Comparison of ENCODE assay signal across 1 cellular context in the genomic region with DNA sequence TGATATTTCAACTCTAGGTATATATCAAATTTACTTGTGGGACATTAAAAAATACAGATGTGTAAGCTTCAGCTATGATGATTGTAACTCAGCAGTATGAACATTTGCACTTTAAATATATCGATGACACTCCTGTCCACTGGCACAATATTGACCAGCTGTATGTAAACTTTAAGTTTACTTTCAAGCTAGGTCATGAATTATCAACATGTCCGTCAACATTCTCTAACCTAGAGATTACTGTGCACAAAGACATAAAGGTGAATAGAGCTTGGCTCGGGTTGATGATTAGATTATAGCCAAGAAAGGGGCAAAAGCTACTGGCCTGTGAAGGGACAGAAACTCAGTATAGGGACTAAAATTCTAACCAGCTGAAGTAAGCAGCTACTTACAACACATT.
A peak's percentile ranks its signal among the peaks of the same experiment; 100 is the strongest.
TF ChIP-seq lines count a peak whose summit lies in the region.

No MANE protein-coding gene starts in this region.

TF ChIP-seq in HepG2, 621 proteins besides CTCF, POLR2A, EP300 and RAD21 (continued from another document):
- TF ChIP-seq FOXP4 (CRISPR knock-in tag; IDR thresholded peaks at IDR 0.05) (0 out of 2 replicates have a peak, but pooled peaks have one; percentile 35), ZHX1 (CRISPR knock-in tag; IDR thresholded peaks at IDR 0.05; ENCODE audit: low read depth) (no peak), ZZZ3 (CRISPR knock-in tag; IDR thresholded peaks at IDR 0.05; ENCODE audit: borderline replicate concordance) (no peak), KAT2B (IDR thresholded peaks at IDR 0.05; ENCODE audit: borderline replicate concordance, low read depth, low read length) (no peak), ZNF780A (CRISPR knock-in tag; IDR thresholded peaks at IDR 0.05) (no peak), SMAD9 (CRISPR knock-in tag; IDR thresholded peaks at IDR 0.05) (no peak), ZNF790 (CRISPR knock-in tag; IDR thresholded peaks at IDR 0.05; ENCODE audit: borderline replicate concordance) (no peak), PHF5A (CRISPR knock-in tag; IDR thresholded peaks at IDR 0.05; ENCODE audit: low read depth, unreplicated experiment) (no peak), RAD51 (IDR thresholded peaks at IDR 0.05; ENCODE audit: borderline replicate concordance) (no peak), ZKSCAN8 (CRISPR knock-in tag; IDR thresholded peaks at IDR 0.05; ENCODE audit: borderline replicate concordance) (no peak), ZNF337 (CRISPR knock-in tag; IDR thresholded peaks at IDR 0.05; ENCODE audit: borderline replicate concordance, low read depth) (no peak)
- TF ChIP-seq, protein P1, sequence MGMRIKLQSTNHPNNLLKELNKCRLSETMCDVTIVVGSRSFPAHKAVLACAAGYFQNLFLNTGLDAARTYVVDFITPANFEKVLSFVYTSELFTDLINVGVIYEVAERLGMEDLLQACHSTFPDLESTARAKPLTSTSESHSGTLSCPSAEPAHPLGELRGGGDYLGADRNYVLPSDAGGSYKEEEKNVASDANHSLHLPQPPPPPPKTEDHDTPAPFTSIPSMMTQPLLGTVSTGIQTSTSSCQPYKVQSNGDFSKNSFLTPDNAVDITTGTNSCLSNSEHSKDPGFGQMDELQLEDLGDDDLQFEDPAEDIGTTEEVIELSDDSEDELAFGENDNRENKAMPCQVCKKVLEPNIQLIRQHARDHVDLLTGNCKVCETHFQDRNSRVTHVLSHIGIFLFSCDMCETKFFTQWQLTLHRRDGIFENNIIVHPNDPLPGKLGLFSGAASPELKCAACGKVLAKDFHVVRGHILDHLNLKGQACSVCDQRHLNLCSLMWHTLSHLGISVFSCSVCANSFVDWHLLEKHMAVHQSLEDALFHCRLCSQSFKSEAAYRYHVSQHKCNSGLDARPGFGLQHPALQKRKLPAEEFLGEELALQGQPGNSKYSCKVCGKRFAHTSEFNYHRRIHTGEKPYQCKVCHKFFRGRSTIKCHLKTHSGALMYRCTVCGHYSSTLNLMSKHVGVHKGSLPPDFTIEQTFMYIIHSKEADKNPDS (CRISPR knock-in tag; IDR thresholded peaks at IDR 0.05) = no peak
